In the genomic region with DNA sequence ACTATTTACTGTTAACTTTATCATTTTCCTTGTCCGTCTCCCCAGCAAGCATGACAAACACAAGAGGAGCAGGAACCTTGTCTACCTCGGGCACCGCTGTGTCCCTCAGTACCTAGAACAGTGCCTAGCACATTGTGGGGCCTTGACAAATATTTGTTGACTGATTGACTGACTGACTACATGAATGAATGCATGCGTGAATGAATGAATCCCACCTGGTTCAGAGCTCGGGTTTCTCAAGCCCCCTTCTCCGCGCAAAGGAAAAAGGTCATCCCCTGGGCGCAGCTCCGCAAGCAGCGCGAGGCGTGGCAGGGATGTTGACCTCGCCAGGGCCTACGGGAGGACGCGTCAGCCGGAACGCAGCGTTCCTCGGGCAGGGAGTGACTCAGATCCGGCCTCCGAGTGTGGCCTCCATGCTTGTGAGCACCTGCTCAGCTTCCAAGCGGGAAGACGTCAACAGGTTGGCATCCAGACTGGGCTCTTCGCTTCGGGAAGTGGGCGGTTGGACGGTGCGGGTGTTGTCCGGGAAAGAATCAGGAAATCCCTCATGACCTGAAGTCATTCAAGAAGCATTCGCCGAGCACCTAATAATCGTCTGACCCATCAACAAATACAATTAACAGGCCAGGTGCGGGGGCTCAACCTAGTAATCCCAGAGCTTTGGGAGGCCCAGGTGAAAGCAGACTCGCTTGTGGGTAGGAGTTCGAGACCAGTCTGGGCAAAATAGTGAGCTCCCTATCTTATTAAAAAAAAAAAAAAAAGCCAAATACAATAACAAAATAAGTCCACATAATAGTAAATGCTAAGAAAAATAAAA, we compare ENCODE assay signal across 8 cellular contexts. TPM values are rescaled to one million over a fixed set of nuclear protein-coding genes. Genes with fewer than 3 reads are reported as not detected.
DNase-seq lines count a peak whose midpoint lies in the region; ATAC-seq and TF ChIP-seq lines count a peak whose summit lies in the region.

No MANE protein-coding gene starts in this region.

- H3K4me1 Mint-ChIP-seq in mesothelial cell of epicardium, result peaks cover 9% of the 10 kb centered on the region

- no peaks in the 10 kb centered on the region for H3K9me3 Mint-ChIP-seq in mesothelial cell of epicardium

- TF ChIP-seq CTCF in mesothelial cell of epicardium (IDR thresholded peaks at IDR 0.05; ENCODE audit: unreplicated experiment) (no peak), upper lobe of right lung (IDR thresholded peaks at IDR 0.05) (no peak)

- no peaks in the 10 kb centered on the region for H3K36me3 ChIP-seq in upper lobe of right lung

- H3K27me3 ChIP-seq in upper lobe of right lung, result no peaks in the 10 kb centered on the region

- no peak for TF ChIP-seq POLR2A in erythroblast (IDR thresholded peaks at IDR 0.05; ENCODE audit: low read length)

- DNase-seq in RKO (ENCODE audit: low spot score) (peak; percentile 98), ecto neural progenitor cell (ENCODE audit: low spot score) (peak; percentile 60), mesothelial cell of epicardium (ENCODE audit: low spot score in 2 of 2, unreplicated experiment in 2 of 2) (no peak), upper lobe of right lung (peak; percentile 94), erythroblast (lab: John Stamatoyannopoulos, UW) (no peak), NCI-H526 treated with DMSO at 0.1 percent for 48 hours (lab: John Stamatoyannopoulos, UW) (no peak)

- H3K4me1 ChIP-seq in upper lobe of right lung, result peaks cover 10% of the 10 kb centered on the region

- peak overlapping the region; percentile 95 for H3K27ac Mint-ChIP-seq in mesothelial cell of epicardium

- H3K27me3 Mint-ChIP-seq in mesothelial cell of epicardium (ENCODE audit: low read depth), result no peaks in the 10 kb centered on the region

- H3K9me3 ChIP-seq in upper lobe of right lung, result no peaks in the 10 kb centered on the region

- peak overlapping the region; percentile 87 for H3K27ac ChIP-seq in upper lobe of right lung

- intact Hi-C loops in upper lobe of right lung (cut with DNase I), result no loop called here

- H3K36me3 Mint-ChIP-seq in mesothelial cell of epicardium, result no peaks in the 10 kb centered on the region

- peak overlapping the region; percentile 96 for H3K4me3 Mint-ChIP-seq in mesothelial cell of epicardium

- peak overlapping the region; percentile 51 for H3K4me3 ChIP-seq in upper lobe of right lung

- ATAC-seq in GM18511 (IDR thresholded peaks at IDR 0.05; ENCODE audit: unreplicated experiment) (peak; percentile 39), HG02840 (IDR thresholded peaks at IDR 0.05; ENCODE audit: low FRiP score, unreplicated experiment) (peak; percentile 41), upper lobe of right lung (peak; percentile 91)

RNA-seq across cellular contexts. Expression of gene UBC, which starts 13.9 kb away (rescaled TPM):
- 718 to 741 TPM (median 720 TPM) in 3 replicates for total RNA-seq in mesothelial cell of epicardium
- total RNA-seq in upper lobe of right lung, result 1,107 TPM

Comparison
In these comparisons a context has a peak if more than half of its experiments do, and no peak if none do; other contexts are left out.
1. ATAC-seq: peak in every context shown above with its lines; median percentile 91 in upper lobe of right lung; 41 in HG02840; 39 in GM18511.
2. DNase-seq: peak in RKO (single experiment), ecto neural progenitor cell (single experiment) and upper lobe of right lung (single experiment); none in mesothelial cell of epicardium (0 of 2), erythroblast (0 of 2) and NCI-H526 treated with DMSO at 0.1 percent for 48 hours (single experiment).